16 cellular contexts compared by ENCODE assay signal in genomic region chr6:27136978-27137814, GRCh38.
DNase-seq lines count a peak whose midpoint lies in the region; ATAC-seq and TF ChIP-seq lines count a peak whose summit lies in the region.
"Had no signal": no experiment of that assay in that cellular context is flagged by ENCODE, and none has a peak within 500 bp of the region (broad histone marks: within the 10 kb centered on the region; RNA-seq: fewer than 3 reads in every experiment).

No MANE protein-coding gene starts in this region.

- H3K27me3 ChIP-seq in BLaER1 treated with 17β-estradiol and CSF1 and Interleukin-3, amounts not matched to agents 10 nM and 100 nM, result no peaks in the 10 kb centered on the region
- no peaks in the 10 kb centered on the region for H3K27me3 ChIP-seq in HL-60 (ENCODE audit: insufficient read depth, poor library complexity, severe bottlenecking)
- H3K27me3 ChIP-seq in Panc1 (ENCODE audit: control insufficient read depth, insufficient read depth, low read length), result no peaks in the 10 kb centered on the region
- H3K27me3 ChIP-seq in endodermal cell (ENCODE audit: control insufficient read depth, insufficient read depth, low read length, poor library complexity, severe bottlenecking), result no peaks in the 10 kb centered on the region
- no peaks in the 10 kb centered on the region for H3K27me3 ChIP-seq in H7 (ENCODE audit: control insufficient read depth, insufficient read depth, low read length)
- H3K27me3 ChIP-seq: hepatocyte had no signal

- H3K9me3 Mint-ChIP-seq in endodermal cell, result no peaks in the 10 kb centered on the region
- H3K9me3 Mint-ChIP-seq: IgD-negative memory B cell had no signal

- H3K9ac ChIP-seq in BLaER1 treated with 17β-estradiol and CSF1 and Interleukin-3, amounts not matched to agents 10 nM and 100 nM, result peak overlapping the region in 5 of 11 experiments; percentile 0 to 91 (median 10); a peak in 7 of 22 replicates
- H3K9ac ChIP-seq in endodermal cell (ENCODE audit: extremely low read depth, low read length, poor library complexity, severe bottlenecking), result no peak overlapping the region

- peak overlapping the region; percentile 87 for H3K27ac Mint-ChIP-seq in endodermal cell
- H3K27ac Mint-ChIP-seq: CD14-positive monocyte had no signal

- BruUV-seq in Panc1 (replicated peaks; lab: Mats Ljungman, UMichigan), result no TSS peak

- POLR2A ChIA-PET in Panc1 (lab: Charles Lee), result no interaction called here

- DNase-seq in HL-60 (ENCODE audit: low read depth in 1 of 2, low spot score in 1 of 2), result peak in 1 of 2 experiments; percentile 26
- DNase-seq in Panc1 (ENCODE audit: low read depth, low spot score), result no peak
- DNase-seq in endodermal cell, result no peak
- no peak for DNase-seq in SK-N-DZ (ENCODE audit: low spot score)
- DNase-seq in AG20443 (ENCODE audit: low spot score), result no peak
- DNase-seq in H7, result no peak
- DNase-seq: left ventricle myocardium inferior; naive B cell; NCI-H1930; NCI-H524 treated with DMSO at 0.1 percent for 48 hours; stimulated activated CD4-positive, alpha-beta T cell treated with anti-CD3 and anti-CD28 coated beads, Interleukin-4, amount 100 ng/mL, for 24 hours had no signal

- peaks cover 34% of the 10 kb centered on the region for H3K4me1 Mint-ChIP-seq in endodermal cell

- no peak overlapping the region for H3K4me3 ChIP-seq in BLaER1 treated with 17β-estradiol and CSF1 and Interleukin-3, amounts not matched to agents 10 nM and 100 nM
- H3K4me3 ChIP-seq in HL-60 (replicated peaks; ENCODE audit: insufficient read depth, low read length), result no peak overlapping the region
- H3K4me3 ChIP-seq in Panc1 (ENCODE audit: low read depth in 2 of 2, low read length in 2 of 2), result no peak overlapping the region
- H3K4me3 ChIP-seq in endodermal cell (ENCODE audit: low read length), result no peak overlapping the region
- no peak overlapping the region for H3K4me3 ChIP-seq in H7 (ENCODE audit: insufficient read depth, low read depth, low read length)
- H3K4me3 ChIP-seq: hepatocyte, left ventricle myocardium inferior had no signal

- intact Hi-C loops in Panc1 (cut with micrococcal nuclease; ENCODE audit: unreplicated experiment), result no loop called here

- H3K4me3 Mint-ChIP-seq in endodermal cell, result no peak overlapping the region
- H3K4me3 Mint-ChIP-seq: CD14-positive monocyte had no signal

- peaks cover 30 to 67% (median 47%) of the 10 kb centered on the region in 10 experiments for H3K4me1 ChIP-seq in BLaER1 treated with 17β-estradiol and CSF1 and Interleukin-3, amounts not matched to agents 10 nM and 100 nM
- peaks cover 21% of the 10 kb centered on the region for H3K4me1 ChIP-seq in Panc1 (ENCODE audit: control insufficient read depth, insufficient read depth, low read length)
- H3K4me1 ChIP-seq in endodermal cell (ENCODE audit: control insufficient read depth, insufficient read depth, low read length), result peaks cover 11% of the 10 kb centered on the region

- peaks cover 8 to 24% (median 18%) of the 10 kb centered on the region in 11 experiments; a peak in 17 of 22 replicates for H3K9me3 ChIP-seq in BLaER1 treated with 17β-estradiol and CSF1 and Interleukin-3, amounts not matched to agents 10 nM and 100 nM (replicated peaks in 1 of 11)
- H3K9me3 ChIP-seq in Panc1 (ENCODE audit: control insufficient read depth, insufficient read depth, low read depth, low read length) (no peaks in the 10 kb centered on the region), endodermal cell (ENCODE audit: control insufficient read depth, low read length) (no peaks in the 10 kb centered on the region)
- H3K9me3 ChIP-seq: left ventricle myocardium inferior had no signal

- ATAC-seq in Panc1 (no peak), GM18867 (IDR thresholded peaks at IDR 0.05; ENCODE audit: unreplicated experiment) (no peak)

- H3K27ac ChIP-seq in BLaER1 treated with 17β-estradiol and CSF1 and Interleukin-3, amounts not matched to agents 10 nM and 100 nM, result peak overlapping the region in 9 of 11 experiments; percentile 89 to 98 (median 96); a peak in 17 of 22 replicates
- H3K27ac ChIP-seq in HL-60 (replicated peaks), result peak overlapping the region; percentile 92
- H3K27ac ChIP-seq in Panc1 (ENCODE audit: low read length), result peak overlapping the region; percentile 98
- H3K27ac ChIP-seq in endodermal cell (ENCODE audit: low read depth, low read length), result no peak overlapping the region

- TF ChIP-seq CTCF in HL-60 (IDR thresholded peaks at IDR 0.05; ENCODE audit: insufficient read depth, low read length) (no peak), Panc1 (IDR thresholded peaks at IDR 0.05) (no peak), endodermal cell (conservative IDR thresholded peaks at IDR 0.05) (no peak)

- in situ Hi-C loops in Panc1 (cut with HindIII; ENCODE audit: low pct_unique_long_range_greater_than_20kb, low sequenced_read_pairs), result no loop called here

- H4K20me1 ChIP-seq in BLaER1 treated with 17β-estradiol and CSF1 and Interleukin-3, amounts not matched to agents 10 nM and 100 nM, result peaks cover 0 to 26% (median 8%) of the 10 kb centered on the region in 11 experiments; a peak in 14 of 22 replicates

- CTCF ChIA-PET in Panc1 (lab: Charles Lee), result no interaction called here

- no peaks in the 10 kb centered on the region for H3K27me3 Mint-ChIP-seq in endodermal cell (ENCODE audit: insufficient read depth)
- H3K27me3 Mint-ChIP-seq: IgD-negative memory B cell, naive B cell had no signal

- no peaks in the 10 kb centered on the region for H3K36me3 Mint-ChIP-seq in endodermal cell (ENCODE audit: low read depth)
- H3K36me3 Mint-ChIP-seq: IgD-negative memory B cell had no signal

- H3K4me2 ChIP-seq in BLaER1 treated with 17β-estradiol and CSF1 and Interleukin-3, amounts not matched to agents 10 nM and 100 nM, result peak overlapping the region in 7 of 11 experiments; percentile 3 to 100 (median 84); a peak in 12 of 22 replicates

- WGBS in endodermal cell (ENCODE audit: insufficient coverage in 1 of 2, insufficient read length in 1 of 2), 2 experiments, result 65 to 72% methylated on average over 2 to 5 of the region's 5 CpGs

- peaks cover 9 to 34% (median 28%) of the 10 kb centered on the region in 11 experiments; a peak in 18 of 22 replicates for H3K36me3 ChIP-seq in BLaER1 treated with 17β-estradiol and CSF1 and Interleukin-3, amounts not matched to agents 10 nM and 100 nM
- H3K36me3 ChIP-seq in Panc1 (ENCODE audit: control insufficient read depth, insufficient read depth, low read length) (peaks cover 7% of the 10 kb centered on the region), endodermal cell (ENCODE audit: control insufficient read depth, insufficient read depth, low read length) (no peaks in the 10 kb centered on the region), H7 (replicated peaks; ENCODE audit: control insufficient read depth, insufficient read depth, low read length) (no peaks in the 10 kb centered on the region)
